In the genomic region with DNA sequence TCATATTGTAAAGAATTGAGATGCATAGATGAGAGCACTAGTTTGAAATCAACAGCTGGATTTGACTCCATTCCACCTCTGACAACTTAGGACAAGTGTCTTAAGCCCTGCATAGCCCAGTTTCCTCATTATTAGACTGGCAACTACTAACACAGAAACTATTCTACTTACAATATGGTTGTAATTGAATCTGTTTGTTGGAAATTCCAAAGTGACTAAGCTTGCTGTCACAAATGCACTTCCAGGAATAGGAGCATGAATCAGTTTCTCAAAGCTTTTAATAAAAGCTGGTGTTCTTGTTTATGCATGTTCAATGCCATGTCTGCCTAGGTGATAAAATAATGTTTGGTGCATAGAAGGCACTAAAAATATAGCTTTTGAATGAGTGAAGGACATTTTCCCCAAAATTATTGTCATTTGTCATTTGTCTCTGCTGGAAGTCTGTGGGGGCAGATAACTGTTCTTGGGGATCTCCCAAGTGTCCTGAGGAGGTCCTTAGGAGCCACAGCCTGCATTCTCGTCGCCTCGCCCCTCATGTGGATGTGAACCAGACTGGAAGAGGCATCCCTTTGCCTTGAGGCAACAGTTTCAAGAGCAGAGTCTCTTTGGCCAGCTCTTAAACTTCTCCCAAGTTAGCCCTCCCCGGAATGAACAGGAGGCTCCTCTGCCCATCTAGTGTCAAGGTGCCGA, we compare ENCODE assay signal across 8 cellular contexts.
DNase-seq lines count a peak whose midpoint lies in the region; ATAC-seq and TF ChIP-seq lines count a peak whose summit lies in the region.
"Had no signal": no experiment of that assay in that cellular context is flagged by ENCODE, and none has a peak within 500 bp of the region (broad histone marks: within the 10 kb centered on the region; RNA-seq: fewer than 3 reads in every experiment).

No MANE protein-coding gene starts in this region.

- TF ChIP-seq CTCF in choroid plexus epithelial cell (conservative IDR thresholded peaks at IDR 0.05; ENCODE audit: low read depth, low read length) (no peak), retinal pigment epithelial cell (conservative IDR thresholded peaks at IDR 0.05; ENCODE audit: low read depth, low read length) (no peak)

- no peak for ATAC-seq in GM21367 (IDR thresholded peaks at IDR 0.05; ENCODE audit: unreplicated experiment)

- DNase-seq in GM03348 (ENCODE audit: low spot score) = peak; percentile 70
- peak; percentile 21 for DNase-seq in NCI-H69 (lab: John Stamatoyannopoulos, UW)
- DNase-seq in choroid plexus epithelial cell (ENCODE audit: low read depth) = peak; percentile 72
- peak; percentile 60 for DNase-seq in retinal pigment epithelial cell (ENCODE audit: low read depth)
- no peak for DNase-seq in erythroblast (lab: John Stamatoyannopoulos, UW)
- DNase-seq in NCI-H2029 (lab: John Stamatoyannopoulos, UW) = no peak
- DNase-seq: NCI-H748 treated with DMSO at 0.1 percent for 48 hours had no signal

- TF ChIP-seq POLR2A in erythroblast (IDR thresholded peaks at IDR 0.05; ENCODE audit: low read length) = no peak

- H3K4me3 ChIP-seq in choroid plexus epithelial cell (ENCODE audit: low read depth, low read length) (no peak overlapping the region), retinal pigment epithelial cell (ENCODE audit: low read length) (no peak overlapping the region)

Comparison
In these comparisons a context has a peak if more than half of its experiments do, and no peak if none do; other contexts are left out.
1. DNase-seq: peak in GM03348 (single experiment), NCI-H69 (single experiment), choroid plexus epithelial cell (single experiment) and retinal pigment epithelial cell (single experiment); none in erythroblast (0 of 2) and NCI-H2029 (single experiment).